Comparison of ENCODE assay signal across 8 cellular contexts in the genomic region with DNA sequence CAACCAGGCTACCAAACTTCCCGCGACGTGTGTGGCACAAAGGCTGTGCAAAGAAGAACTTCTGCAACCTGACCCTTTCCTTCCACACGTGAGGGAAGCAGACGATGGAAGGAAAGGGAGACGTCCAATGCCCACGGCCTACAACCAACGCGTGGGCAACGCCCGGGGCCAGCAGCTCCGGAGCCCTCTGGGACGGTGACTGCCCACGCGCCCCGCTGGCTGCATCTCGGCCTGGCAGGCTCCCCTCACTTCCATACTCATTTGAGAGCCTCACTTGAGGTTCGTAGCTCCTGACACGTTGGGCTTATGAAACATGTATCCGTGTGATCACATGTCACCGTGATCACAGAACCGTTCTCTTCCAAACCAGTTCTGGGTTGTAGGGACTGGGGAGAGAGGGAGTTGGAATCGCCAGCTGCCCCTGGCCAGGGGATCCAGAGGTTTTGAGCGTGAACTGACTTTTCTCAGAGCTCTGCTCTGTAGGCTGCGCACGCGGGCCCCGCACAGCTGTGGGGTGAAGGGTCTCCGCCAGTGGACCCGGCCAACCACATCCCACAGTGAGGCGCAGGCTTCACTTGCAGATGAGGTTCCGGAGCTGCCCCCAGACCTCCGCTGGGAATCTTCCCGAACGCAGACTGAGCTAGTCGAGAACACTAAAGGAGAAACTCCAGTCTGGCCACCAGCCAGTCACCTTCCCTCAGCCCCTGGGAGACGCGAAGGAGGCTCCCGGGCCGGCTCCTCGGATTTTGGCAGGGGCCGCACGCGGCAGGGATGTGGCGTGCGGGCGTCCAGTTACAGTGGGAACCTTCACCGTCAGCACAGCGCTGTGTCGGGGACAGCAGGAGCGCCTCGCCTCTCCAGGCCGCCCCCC. TPM values are rescaled to one million over a fixed set of nuclear protein-coding genes. Genes with fewer than 3 reads are reported as not detected.
DNase-seq lines count a peak whose midpoint lies in the region; ATAC-seq and TF ChIP-seq lines count a peak whose summit lies in the region.

No MANE protein-coding gene starts in this region.

- WGBS in HUES64: 57% methylated on average over 53 of the region's 53 CpGs

- peaks cover 38% of the 10 kb centered on the region for H3K79me2 ChIP-seq in DND-41 (ENCODE audit: insufficient read depth, low read length)

- peak overlapping the region; percentile 88 for H3K4me2 ChIP-seq in DND-41 (ENCODE audit: insufficient read depth, low read length)

- peak overlapping the region; percentile 93 for H3K9ac ChIP-seq in DND-41 (ENCODE audit: low read depth, low read length)
- H3K9ac ChIP-seq in HUES64 (ENCODE audit: low read depth, low read length): peak overlapping the region; percentile 69
- peak overlapping the region in 4 of 5 donors; percentile 79 to 86 (median 80) for H3K9ac ChIP-seq in subcutaneous abdominal adipose tissue (ENCODE audit: low read length in 5 of 5)

- in situ Hi-C loops in brain microvascular endothelial cell (cut with HindIII; ENCODE audit: low pct_ligation_motif_present, low sequenced_read_pairs): no loop called here

- TF ChIP-seq CTCF in DND-41 (IDR thresholded peaks at IDR 0.05; ENCODE audit: borderline replicate concordance, extremely low read depth, low read length, poor library complexity, severe bottlenecking) (no peak), brain microvascular endothelial cell (IDR thresholded peaks at IDR 0.05; ENCODE audit: low read depth, low read length, missing control alignments) (no peak)

- peak overlapping the region; percentile 96 for H2AFZ ChIP-seq in DND-41 (ENCODE audit: low read depth, low read length)

- H3K9me3 ChIP-seq in DND-41 (ENCODE audit: insufficient read depth, low read length, severe bottlenecking): peaks cover 6% of the 10 kb centered on the region
- H3K9me3 ChIP-seq in HUES64 (ENCODE audit: insufficient read depth, low read depth, low read length): no peaks in the 10 kb centered on the region
- peaks cover 0 to 12% (median 4%) of the 10 kb centered on the region in 5 donors for H3K9me3 ChIP-seq in subcutaneous abdominal adipose tissue (ENCODE audit: control insufficient read depth in 5 of 5, low read length in 5 of 5)

- peaks cover 26% of the 10 kb centered on the region for H3K4me1 ChIP-seq in DND-41 (ENCODE audit: insufficient read depth, low read length)
- H3K4me1 ChIP-seq in HUES64 (ENCODE audit: insufficient read depth, low read length): peaks cover 9% of the 10 kb centered on the region; the same call in 1 of the 2 replicates
- peaks cover 4 to 27% (median 19%) of the 10 kb centered on the region in 5 donors for H3K4me1 ChIP-seq in subcutaneous abdominal adipose tissue (ENCODE audit: control insufficient read depth in 5 of 5, insufficient read depth in 5 of 5, low read length in 5 of 5)

- H3K36me3 ChIP-seq in DND-41 (ENCODE audit: insufficient read depth, low read length) (peaks cover 37% of the 10 kb centered on the region), HUES64 (ENCODE audit: insufficient read depth, low read length) (no peaks in the 10 kb centered on the region), brain microvascular endothelial cell (replicated peaks) (no peaks in the 10 kb centered on the region), subcutaneous abdominal adipose tissue (ENCODE audit: control insufficient read depth in 5 of 5, insufficient read depth in 5 of 5, low read length in 5 of 5) (peaks cover 0 to 26% (median 12%) of the 10 kb centered on the region in 5 donors)

- H3K27ac ChIP-seq in DND-41 (ENCODE audit: low read length) (peak overlapping the region; percentile 88), HUES64 (ENCODE audit: low read depth, low read length) (no peak overlapping the region), brain microvascular endothelial cell (no peak overlapping the region), layer of hippocampus (ENCODE audit: low read depth, low read length) (peak overlapping the region; percentile 94), subcutaneous abdominal adipose tissue (ENCODE audit: low read depth, low read length) (peak overlapping the region; percentile 67)

- H4K20me1 ChIP-seq in DND-41 (ENCODE audit: insufficient read depth, low read length): no peaks in the 10 kb centered on the region

- ATAC-seq in DND-41 (ENCODE audit: insufficient read depth, low read depth) (peak; percentile 6), HG02759 (IDR thresholded peaks at IDR 0.05; ENCODE audit: unreplicated experiment) (no peak)

- H3K4me3 ChIP-seq in DND-41 (ENCODE audit: low read depth in 1 of 2, low read length in 2 of 2) (peak overlapping the region; percentile 89 to 91), HUES64 (ENCODE audit: low read length) (peak overlapping the region; percentile 76), brain microvascular endothelial cell (ENCODE audit: low read depth, low read length) (peak overlapping the region; percentile 69), subcutaneous abdominal adipose tissue (ENCODE audit: low read depth in 1 of 5, low read length in 5 of 5) (peak overlapping the region; percentile 36 to 90 (median 86))

- no peaks in the 10 kb centered on the region for H3K27me3 ChIP-seq in DND-41 (ENCODE audit: insufficient read depth, low read length, poor library complexity)
- peaks cover 20% of the 10 kb centered on the region for H3K27me3 ChIP-seq in HUES64 (ENCODE audit: insufficient read depth, low read length)
- H3K27me3 ChIP-seq in brain microvascular endothelial cell (replicated peaks): peaks cover 5% of the 10 kb centered on the region
- no peaks in the 10 kb centered on the region for H3K27me3 ChIP-seq in layer of hippocampus (ENCODE audit: control insufficient read depth, insufficient read depth, low read length)
- H3K27me3 ChIP-seq in subcutaneous abdominal adipose tissue (ENCODE audit: control insufficient read depth in 5 of 5, insufficient read depth in 4 of 5, low read length in 5 of 5): peaks cover 0 to 2% (median 0%) of the 10 kb centered on the region in 5 donors

- DNase-seq in DND-41 (peak; percentile 26), brain microvascular endothelial cell (no peak), NCI-H1930 (lab: John Stamatoyannopoulos, UW) (no peak), epidermal melanocyte (ENCODE audit: insufficient read length, low spot score) (no peak)

RNA-seq across cellular contexts. Expression of a gene that starts 1.0 kb away (rescaled TPM):
- polyA plus RNA-seq in HUES64 (2013, experiment 1 of 2): 3.8 TPM
- polyA plus RNA-seq in HUES64 (2013, experiment 2 of 2): 6.5 TPM

RNA-seq across cellular contexts. Expression of a gene that starts 11.8 kb away (rescaled TPM):
- 3.3 TPM for polyA plus RNA-seq in HUES64 (2013, experiment 1 of 2)
- 5.3 TPM for polyA plus RNA-seq in HUES64 (2013, experiment 2 of 2)

Comparison
In these comparisons a context has a peak if more than half of its experiments do, and no peak if none do; other contexts are left out.
1. H3K27ac ChIP-seq: peak in DND-41 (single experiment), layer of hippocampus (single experiment) and subcutaneous abdominal adipose tissue (single experiment); none in HUES64 (single experiment) and brain microvascular endothelial cell (single experiment).
2. Peak in every context shown above with its lines, with median percentiles within 50 percentile points of each other: H3K4me3 ChIP-seq and H3K9ac ChIP-seq.